Comparison of ENCODE assay signal across 16 cellular contexts in the genomic region with DNA sequence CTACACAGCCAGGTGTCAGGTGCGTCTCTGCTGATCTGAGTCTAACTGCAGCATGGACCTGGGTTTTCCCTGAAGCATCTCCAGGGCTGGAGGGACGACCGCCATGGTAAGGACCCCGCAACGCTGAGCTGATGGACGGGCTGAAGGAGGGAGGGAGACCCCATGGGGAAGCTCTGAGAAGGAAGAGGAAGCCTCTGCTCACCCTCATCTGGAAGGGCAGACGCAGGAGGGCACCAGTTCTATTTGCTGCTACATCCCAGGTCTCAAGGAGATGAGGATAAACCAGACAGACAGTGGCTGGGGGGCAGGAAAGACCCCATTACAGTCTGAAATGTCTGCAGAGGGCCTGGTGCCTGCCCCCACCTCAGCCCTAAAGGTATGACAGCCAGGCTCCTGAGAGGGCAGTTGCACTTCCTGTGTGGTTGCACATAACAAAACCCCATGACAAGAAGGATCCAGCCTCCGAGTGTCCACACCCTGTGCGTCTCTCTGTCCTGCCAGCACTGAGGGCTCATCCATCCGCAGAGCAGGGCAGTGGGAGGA. TPM values are rescaled to one million over a fixed set of nuclear protein-coding genes. Genes with fewer than 3 reads are reported as not detected.
DNase-seq lines count a peak whose midpoint lies in the region; ATAC-seq, FAIRE-seq and TF ChIP-seq lines count a peak whose summit lies in the region.
"Had no signal": no experiment of that assay in that cellular context is flagged by ENCODE, and none has a peak within 500 bp of the region (broad histone marks: within the 10 kb centered on the region; RNA-seq: fewer than 3 reads in every experiment).

A gene (plus strand): TSS at position 461 of the 543 bp plus-strand sequence. CDS start 89 bp downstream, outside the sequence.

- H3K4me3 ChIP-seq in esophagus muscularis mucosa = peak within 1 kb of the TSS in 2 of 4 donors; percentile 3 to 5
- H3K4me3 ChIP-seq: SK-N-MC had no signal

- H3K27ac ChIP-seq in esophagus muscularis mucosa (replicated peaks in 1 of 4) = no peak within 1 kb of the TSS
- H3K27ac ChIP-seq: SK-N-MC had no signal

- H3K4me1 ChIP-seq in esophagus muscularis mucosa = no peaks in the 10 kb centered on the region

- H3K4me3 Mint-ChIP-seq in stimulated activated effector memory CD8-positive, alpha-beta T cell treated with anti-CD3 and anti-CD28 coated beads, Interleukin-12 subunit alpha, Interleukin-12 subunit beta, amount 100 ng/mL, for 72 hours = no peak within 1 kb of the TSS
- H3K4me3 Mint-ChIP-seq: activated CD4-positive, alpha-beta T cell treated with anti-CD3 and anti-CD28 coated beads, Interleukin-2, amount 10 ng/mL, durations not matched to agents 7 days and 5 days; activated naive CD8-positive, alpha-beta T cell treated with anti-CD3 and anti-CD28 coated beads for 36 hours; neural crest cell had no signal

- intact Hi-C loops in esophagus muscularis mucosa (cut with DNase I) = no loop called here

- peaks cover 13% of the 10 kb centered on the region for H3K4me1 Mint-ChIP-seq in stimulated activated effector memory CD8-positive, alpha-beta T cell treated with anti-CD3 and anti-CD28 coated beads, Interleukin-12 subunit alpha, Interleukin-12 subunit beta, amount 100 ng/mL, for 72 hours
- H3K4me1 Mint-ChIP-seq: neural crest cell had no signal

- no peak for TF ChIP-seq EP300 in esophagus muscularis mucosa (IDR thresholded peaks at IDR 0.05)

- no peak for TF ChIP-seq CTCF in esophagus muscularis mucosa (IDR thresholded peaks at IDR 0.05)

- TF ChIP-seq POLR2A in esophagus muscularis mucosa (IDR thresholded peaks at IDR 0.05; ENCODE audit: low read depth) = no peak

- no peaks in the 10 kb centered on the region for H3K9me3 Mint-ChIP-seq in stimulated activated effector memory CD8-positive, alpha-beta T cell treated with anti-CD3 and anti-CD28 coated beads, Interleukin-12 subunit alpha, Interleukin-12 subunit beta, amount 100 ng/mL, for 72 hours
- H3K9me3 Mint-ChIP-seq: activated CD4-positive, alpha-beta T cell treated with anti-CD3 and anti-CD28 coated beads, Interleukin-2, amount 10 ng/mL, durations not matched to agents 7 days and 5 days; activated naive CD8-positive, alpha-beta T cell treated with anti-CD3 and anti-CD28 coated beads for 36 hours; neural crest cell had no signal

- peaks cover 0 to 40% (median 0%) of the 10 kb centered on the region in 4 donors for H3K27me3 ChIP-seq in esophagus muscularis mucosa

- in situ Hi-C loops in KBM-7 (cut with MboI; ENCODE audit: low pct_unique_long_range_greater_than_20kb, low sequenced_read_pairs) = no loop called here

- DNase-seq in GM18507 (ENCODE audit: extremely low spot score, insufficient read length, low read depth) = peak; percentile 47
- peak; percentile 24 for DNase-seq in KBM-7
- peak; percentile 70 for DNase-seq in esophagus muscularis mucosa (ENCODE audit: extremely low spot score)
- DNase-seq in stimulated activated effector memory CD8-positive, alpha-beta T cell treated with anti-CD3 and anti-CD28 coated beads, Interleukin-12 subunit alpha, Interleukin-12 subunit beta, amount 100 ng/mL, for 72 hours (ENCODE audit: low spot score in 2 of 2) = no peak
- no peak for DNase-seq in activated effector memory CD4-positive, alpha-beta T cell treated with anti-CD3 and anti-CD28 coated beads, Interleukin-2, amount 50 U/mL, for 16 hours
- DNase-seq in NCI-H128 (lab: John Stamatoyannopoulos, UW; ENCODE audit: unreplicated experiment) = no peak
- DNase-seq: activated CD4-positive, alpha-beta T cell treated with anti-CD3 and anti-CD28 coated beads, Interleukin-2, amount 10 ng/mL, durations not matched to agents 7 days and 5 days; activated naive CD8-positive, alpha-beta T cell treated with anti-CD3 and anti-CD28 coated beads for 36 hours; DMS 273 treated with DMSO at 0.1 percent for 48 hours; NCI-H2107; stimulated activated CD4-positive, alpha-beta T cell treated with anti-CD3 and anti-CD28 coated beads, Interleukin-15, amount 100 ng/mL, for 24 hours; stimulated activated naive CD8-positive, alpha-beta T cell treated with anti-CD3 and anti-CD28 coated beads, Interleukin-15, Interleukin-2, amounts not matched to agents 100 U/mL and 50 U/mL, for 24 hours had no signal

- ATAC-seq in stimulated activated effector memory CD8-positive, alpha-beta T cell treated with anti-CD3 and anti-CD28 coated beads, Interleukin-12 subunit alpha, Interleukin-12 subunit beta, amount 100 ng/mL, for 72 hours = peak; percentile 59
- ATAC-seq in GM18517 (IDR thresholded peaks at IDR 0.05; ENCODE audit: unreplicated experiment) = no peak
- no peak for ATAC-seq in HG03039 (IDR thresholded peaks at IDR 0.05; ENCODE audit: unreplicated experiment)
- ATAC-seq: stimulated activated naive CD8-positive, alpha-beta T cell treated with anti-CD3 and anti-CD28 coated beads, Interleukin-15, Interleukin-2, amounts not matched to agents 100 U/mL and 50 U/mL, for 24 hours had no signal

- H3K27ac Mint-ChIP-seq in stimulated activated effector memory CD8-positive, alpha-beta T cell treated with anti-CD3 and anti-CD28 coated beads, Interleukin-12 subunit alpha, Interleukin-12 subunit beta, amount 100 ng/mL, for 72 hours = no peak within 1 kb of the TSS
- H3K27ac Mint-ChIP-seq: activated CD4-positive, alpha-beta T cell treated with anti-CD3 and anti-CD28 coated beads, Interleukin-2, amount 10 ng/mL, durations not matched to agents 7 days and 5 days; activated naive CD8-positive, alpha-beta T cell treated with anti-CD3 and anti-CD28 coated beads for 36 hours had no signal

- no peaks in the 10 kb centered on the region for H3K36me3 Mint-ChIP-seq in stimulated activated effector memory CD8-positive, alpha-beta T cell treated with anti-CD3 and anti-CD28 coated beads, Interleukin-12 subunit alpha, Interleukin-12 subunit beta, amount 100 ng/mL, for 72 hours
- H3K36me3 Mint-ChIP-seq: activated naive CD8-positive, alpha-beta T cell treated with anti-CD3 and anti-CD28 coated beads for 36 hours had no signal

- FAIRE-seq in GM18507 (lab: Jason Lieb, UNC) = peak; percentile 41

- no peaks in the 10 kb centered on the region for H3K9me3 ChIP-seq in esophagus muscularis mucosa

- no peaks in the 10 kb centered on the region for H3K36me3 ChIP-seq in esophagus muscularis mucosa

- 51% methylated on average over 7 of the region's 10 CpGs for WGBS in esophagus muscularis mucosa

RNA-seq across cellular contexts. Expression of the gene that starts here (rescaled TPM):
- 1 to 10 TPM in 3 of 4 donors, under 1 TPM in 1; 0.83 to 4.6 (median 2.3) TPM for total RNA-seq in esophagus muscularis mucosa
- total RNA-seq: activated CD4-positive, alpha-beta T cell treated with anti-CD3 and anti-CD28 coated beads, Interleukin-2, amount 10 ng/mL, durations not matched to agents 7 days and 5 days; activated naive CD8-positive, alpha-beta T cell treated with anti-CD3 and anti-CD28 coated beads for 36 hours; neural crest cell had no signal

Comparison
In these comparisons a context has a peak if more than half of its experiments do, and no peak if none do; other contexts are left out.
1. DNase-seq: peak in GM18507 (single experiment), KBM-7 (single experiment) and esophagus muscularis mucosa (single experiment); none in stimulated activated effector memory CD8-positive, alpha-beta T cell treated with anti-CD3 and anti-CD28 coated beads, Interleukin-12 subunit alpha, Interleukin-12 subunit beta, amount 100 ng/mL, for 72 hours (0 of 2), activated effector memory CD4-positive, alpha-beta T cell treated with anti-CD3 and anti-CD28 coated beads, Interleukin-2, amount 50 U/mL, for 16 hours (single experiment) and NCI-H128 (single experiment).